8 cellular contexts compared by ENCODE assay signal in genomic region chr17:48051706-48052486, GRCh38. TPM values are rescaled to one million over a fixed set of nuclear protein-coding genes. Genes with fewer than 3 reads are reported as not detected.
DNase-seq lines count a peak whose midpoint lies in the region; ATAC-seq and TF ChIP-seq lines count a peak whose summit lies in the region.

No MANE protein-coding gene starts in this region.

- no peak overlapping the region for H2AFZ ChIP-seq in MM.1S (ENCODE audit: low read length)

- peaks cover 90% of the 10 kb centered on the region for H3K79me2 ChIP-seq in MM.1S (ENCODE audit: low read length)

- no peak for DNase-seq in MM.1S
- DNase-seq in cardiac fibroblast (ENCODE audit: low read depth in 2 of 2), result peak; percentile 94 to 98
- DNase-seq in left kidney (ENCODE audit: low read depth, low spot score), result peak; percentile 80

- peaks cover 66% of the 10 kb centered on the region for H3K36me3 ChIP-seq in BLaER1
- peaks cover 13% of the 10 kb centered on the region for H3K36me3 ChIP-seq in MM.1S (replicated peaks; ENCODE audit: insufficient read depth, low read length)
- H3K36me3 ChIP-seq in thymus (ENCODE audit: control insufficient read depth, insufficient read depth), result peaks cover 60% of the 10 kb centered on the region

- WGBS in thymus, result 90% methylated on average over 5 of the region's 5 CpGs

- H3K9ac ChIP-seq in BLaER1 (peak overlapping the region; percentile 91), MM.1S (ENCODE audit: low read length) (no peak overlapping the region; the same call in 1 of the 2 replicates)

- TF ChIP-seq CTCF in MM.1S (IDR thresholded peaks at IDR 0.05; ENCODE audit: low read length) (no peak), cardiac fibroblast (IDR thresholded peaks at IDR 0.05; ENCODE audit: low read depth, low read length) (peak; percentile 18)

- H3F3A ChIP-seq in MM.1S (ENCODE audit: insufficient read depth, low read length), result peaks cover 18% of the 10 kb centered on the region

- ATAC-seq in HG03432 (IDR thresholded peaks at IDR 0.05; ENCODE audit: unreplicated experiment), result no peak
- ATAC-seq in GM18867 (IDR thresholded peaks at IDR 0.05; ENCODE audit: unreplicated experiment), result no peak
- ATAC-seq in HG02970 (IDR thresholded peaks at IDR 0.05; ENCODE audit: low FRiP score, unreplicated experiment), result no peak

- H3K9me3 ChIP-seq in BLaER1 (no peaks in the 10 kb centered on the region), MM.1S (replicated peaks; ENCODE audit: insufficient read depth, low read length) (no peaks in the 10 kb centered on the region), thymus (ENCODE audit: control insufficient read depth) (no peaks in the 10 kb centered on the region)

- H3K27me3 ChIP-seq in BLaER1 (no peaks in the 10 kb centered on the region), MM.1S (replicated peaks; ENCODE audit: insufficient read depth, low read length) (no peaks in the 10 kb centered on the region), thymus (ENCODE audit: control insufficient read depth, insufficient read depth) (no peaks in the 10 kb centered on the region)

- H3K4me1 ChIP-seq in BLaER1 (peaks cover 74% of the 10 kb centered on the region), MM.1S (ENCODE audit: low read length) (peaks cover 66% of the 10 kb centered on the region), thymus (ENCODE audit: control insufficient read depth, insufficient read depth, low read length) (peaks cover 16% of the 10 kb centered on the region)

- no peak overlapping the region for H3K4me3 ChIP-seq in BLaER1
- peak overlapping the region; percentile 8; the same call in 1 of the 2 replicates for H3K4me3 ChIP-seq in MM.1S (ENCODE audit: low read length)
- peak overlapping the region; percentile 26 to 67 for H3K4me3 ChIP-seq in cardiac fibroblast (replicated peaks in 1 of 2; ENCODE audit: low read depth in 2 of 2, low read length in 2 of 2)
- H3K4me3 ChIP-seq in thymus (ENCODE audit: low read length), result no peak overlapping the region

- H3K4me2 ChIP-seq in BLaER1 (peak overlapping the region; percentile 94), MM.1S (ENCODE audit: low read depth, low read length) (peak overlapping the region; percentile 25; the same call in 1 of the 2 replicates)

- no peak overlapping the region for H3K27ac ChIP-seq in BLaER1
- H3K27ac ChIP-seq in MM.1S (ENCODE audit: low read length), result peak overlapping the region; percentile 22; the same call in 1 of the 2 replicates
- peak overlapping the region; percentile 64 for H3K27ac ChIP-seq in thymus (ENCODE audit: low read depth)

- H4K20me1 ChIP-seq in BLaER1 (peaks cover 82% of the 10 kb centered on the region), MM.1S (ENCODE audit: insufficient read depth, low read length) (no peaks in the 10 kb centered on the region)

- H3K9me2 ChIP-seq in MM.1S (replicated peaks; ENCODE audit: insufficient read depth, low read length), result no peaks in the 10 kb centered on the region

RNA-seq across cellular contexts. Expression of gene NFE2L1, which starts 3.7 kb away (rescaled TPM):
- polyA plus RNA-seq in thymus, result 88.1 TPM

RNA-seq across cellular contexts. Expression of gene COPZ2, which starts 14.3 kb away (rescaled TPM):
- polyA plus RNA-seq in thymus, result 16.3 TPM

RNA-seq across cellular contexts. Expression of gene CBX1, which starts 49.4 kb away (rescaled TPM):
- 39.8 TPM for polyA plus RNA-seq in thymus

RNA-seq across cellular contexts. Expression of gene SNX11, which starts 55.7 kb away (rescaled TPM):
- polyA plus RNA-seq in thymus, result 23.6 TPM

Comparison
In these comparisons a context has a peak if more than half of its experiments do, and no peak if none do; other contexts are left out.
1. H3K4me3 ChIP-seq: peak in MM.1S (single experiment) and cardiac fibroblast (2 of 2); none in BLaER1 (single experiment) and thymus (single experiment).